In genomic region chr9:83247732-83248131, GRCh38 we compare ENCODE assay signal across 25 cellular contexts.
A peak's percentile ranks its signal among the peaks of the same experiment; 100 is the strongest.
DNase-seq lines count a peak whose midpoint lies in the region; ATAC-seq and TF ChIP-seq lines count a peak whose summit lies in the region.
"Had no signal": no experiment of that assay in that cellular context is flagged by ENCODE, and none has a peak within 500 bp of the region (broad histone marks: within the 10 kb centered on the region; RNA-seq: fewer than 3 reads in every experiment).

No MANE protein-coding gene starts in this region.

- no peaks in the 10 kb centered on the region for H3K4me1 ChIP-seq in left lung
- peaks cover 30% of the 10 kb centered on the region for H3K4me1 ChIP-seq in left ventricle myocardium inferior
- H3K4me1 ChIP-seq: foreskin keratinocyte, right atrium auricular region had no signal

- H3K27me3 ChIP-seq in left lung: no peaks in the 10 kb centered on the region
- no peaks in the 10 kb centered on the region for H3K27me3 ChIP-seq in left ventricle myocardium inferior (ENCODE audit: low read depth)
- H3K27me3 ChIP-seq: dorsolateral prefrontal cortex, foreskin keratinocyte, right atrium auricular region had no signal

- H3K36me3 ChIP-seq in left lung: peaks cover 0 to 6% of the 10 kb centered on the region in 2 donors
- H3K36me3 ChIP-seq in left ventricle myocardium inferior: peaks cover 48% of the 10 kb centered on the region
- H3K36me3 ChIP-seq: thoracic aorta had no signal

- intact Hi-C loops in left lung (cut with DNase I) (no loop called here), left ventricle myocardium inferior (cut with micrococcal nuclease) (no loop called here)

- H3K4me3 ChIP-seq in GM12865 (ENCODE audit: low read depth, low read length) (no peak overlapping the region), left lung (no peak overlapping the region), left ventricle myocardium inferior (no peak overlapping the region)
- H3K4me3 ChIP-seq: dorsolateral prefrontal cortex, right atrium auricular region, thoracic aorta had no signal

- peaks cover 0 to 5% of the 10 kb centered on the region in 2 donors for H3K9me3 ChIP-seq in left lung
- peaks cover 9% of the 10 kb centered on the region for H3K9me3 ChIP-seq in left ventricle myocardium inferior (replicated peaks)
- H3K9me3 ChIP-seq: right atrium auricular region had no signal

- no peak for TF ChIP-seq CTCF in GM12865 (IDR thresholded peaks at IDR 0.05; ENCODE audit: insufficient read depth, low read depth, low read length, missing control alignments)
- no peak for TF ChIP-seq CTCF in left lung (IDR thresholded peaks at IDR 0.05)
- TF ChIP-seq CTCF in left ventricle myocardium inferior (IDR thresholded peaks at IDR 0.05; ENCODE audit: borderline replicate concordance): no peak

- peak; percentile 81 for ATAC-seq in GM18870 (IDR thresholded peaks at IDR 0.05; ENCODE audit: unreplicated experiment)
- peak; percentile 66 for ATAC-seq in HG02571 (IDR thresholded peaks at IDR 0.05; ENCODE audit: unreplicated experiment)
- peak; percentile 66 for ATAC-seq in HG03354 (IDR thresholded peaks at IDR 0.05; ENCODE audit: poor library complexity, severe bottlenecking, unreplicated experiment)
- ATAC-seq in left lung: no peak
- ATAC-seq: foreskin keratinocyte, HCT116 had no signal

- DNase-seq in GM12865 (ENCODE audit: low read depth) (peak; percentile 20), NCI-H146 (lab: John Stamatoyannopoulos, UW) (no peak), NCI-H146 treated with DMSO at 0.1 percent for 48 hours (lab: John Stamatoyannopoulos, UW; ENCODE audit: unreplicated experiment) (no peak), left lung (no peak), left ventricle myocardium inferior (no peak)
- DNase-seq: ACHN; activated CD4-positive, CD25-positive, alpha-beta regulatory T cell treated with anti-CD3 and anti-CD28 coated beads, Interleukin-2, amount 50 U/mL, for 72 hours; activated effector memory CD4-positive, alpha-beta T cell treated with anti-CD3 and anti-CD28 coated beads, Interleukin-2, amount 50 U/mL, for 16 hours; dorsolateral prefrontal cortex; foreskin keratinocyte; hypothalamus; KG1; mammary epithelial cell; MV-4-11; NCI-H2081; occipital lobe had no signal

- H3K27ac ChIP-seq in left lung (no peak overlapping the region), left ventricle myocardium inferior (replicated peaks) (no peak overlapping the region)
- H3K27ac ChIP-seq: C4-2B, dorsolateral prefrontal cortex, epithelial cell of prostate, foreskin keratinocyte, RWPE1, thoracic aorta had no signal
